ENCODE assay signal across 27 cellular contexts in genomic region chr4:110501826-110502225, GRCh38. TPM values are rescaled to one million over a fixed set of nuclear protein-coding genes. Genes with fewer than 3 reads are reported as not detected.
DNase-seq lines count a peak whose midpoint lies in the region; ATAC-seq and TF ChIP-seq lines count a peak whose summit lies in the region.
"Had no signal": no experiment of that assay in that cellular context is flagged by ENCODE, and none has a peak within 500 bp of the region (broad histone marks: within the 10 kb centered on the region; RNA-seq: fewer than 3 reads in every experiment).

No MANE protein-coding gene starts in this region.

- POLR2A ChIA-PET in IMR-90 (lab: Charles Lee; ENCODE audit: unreplicated experiment) (no interaction called here), OCI-LY7 (lab: Charles Lee) (no interaction called here)
- POLR2A ChIA-PET in naive thymus-derived CD8-positive, alpha-beta T cell (lab: Charles Lee): no interaction called here

- dilution Hi-C loops in IMR-90 (cut with HindIII; ENCODE audit: low sequenced_read_pairs, unreplicated experiment): no loop called here

- H3K56ac ChIP-seq in IMR-90 (ENCODE audit: extremely low read depth, insufficient read depth, low read length): no peak overlapping the region

- no peak overlapping the region for H3K9ac ChIP-seq in IMR-90 (ENCODE audit: low read depth, low read length)

- H2BK5ac ChIP-seq in IMR-90 (ENCODE audit: low read depth, low read length, poor library complexity, severe bottlenecking): no peak overlapping the region

- H2AK9ac ChIP-seq in IMR-90 (replicated peaks; ENCODE audit: low read depth, low read length, poor library complexity): no peak overlapping the region

- H3K4ac ChIP-seq in IMR-90 (ENCODE audit: low read depth, low read length): no peak overlapping the region

- H3K4me1 ChIP-seq in IMR-90 (ENCODE audit: control insufficient read depth, insufficient read depth, low read length): no peaks in the 10 kb centered on the region
- no peaks in the 10 kb centered on the region for H3K4me1 ChIP-seq in testis
- H3K4me1 ChIP-seq in OCI-LY7 (ENCODE audit: insufficient read depth, low read length, poor library complexity, severe bottlenecking): no peaks in the 10 kb centered on the region
- H3K4me1 ChIP-seq: ascending aorta, SJCRH30 had no signal

- no peak overlapping the region for H4K5ac ChIP-seq in IMR-90 (ENCODE audit: low read depth, low read length)

- no peak overlapping the region for H3K14ac ChIP-seq in IMR-90 (replicated peaks; ENCODE audit: low read depth, low read length)

- no peak for TF ChIP-seq CTCF in IMR-90 (conservative IDR thresholded peaks at IDR 0.05; ENCODE audit: low read depth, low read length)
- no peak for TF ChIP-seq CTCF in astrocyte of the spinal cord (IDR thresholded peaks at IDR 0.05; ENCODE audit: low read depth, low read length)
- no peak for TF ChIP-seq CTCF in testis (IDR thresholded peaks at IDR 0.05)
- TF ChIP-seq CTCF in OCI-LY7 (conservative IDR thresholded peaks at IDR 0.05; ENCODE audit: low read length): no peak

- H3K9me3 ChIP-seq in IMR-90 (ENCODE audit: control insufficient read depth, insufficient read depth, low read length) (no peaks in the 10 kb centered on the region), testis (no peaks in the 10 kb centered on the region), OCI-LY7 (ENCODE audit: low read length) (no peaks in the 10 kb centered on the region)
- H3K9me3 ChIP-seq: ascending aorta, SJCRH30 had no signal

- BruUV-seq in IMR-90 (replicated peaks; lab: Mats Ljungman, UMichigan) (no TSS peak), OCI-LY7 (replicated peaks; lab: Mats Ljungman, UMichigan) (no TSS peak)

- H2BK120ac ChIP-seq in IMR-90 (ENCODE audit: low read depth, low read length): no peak overlapping the region

- TF ChIP-seq RAD21 in IMR-90 (IDR thresholded peaks at IDR 0.05; ENCODE audit: low read length): no peak

- H3K36me3 ChIP-seq in IMR-90 (ENCODE audit: control insufficient read depth, insufficient read depth, low read length): no peaks in the 10 kb centered on the region
- H3K36me3 ChIP-seq in testis (ENCODE audit: low read depth, missing control alignments): no peaks in the 10 kb centered on the region
- H3K36me3 ChIP-seq in OCI-LY7 (ENCODE audit: insufficient read depth, low read length): no peaks in the 10 kb centered on the region
- H3K36me3 ChIP-seq: ascending aorta, esophagus muscularis mucosa, SJCRH30 had no signal

- H3K4me2 ChIP-seq in IMR-90 (ENCODE audit: low read depth, low read length) (no peak overlapping the region), OCI-LY7 (ENCODE audit: low read length) (no peak overlapping the region)

- TF ChIP-seq POLR2A in IMR-90 (IDR thresholded peaks at IDR 0.05; ENCODE audit: low read depth, low read length) (no peak), testis (IDR thresholded peaks at IDR 0.05) (no peak)

- H3K27ac ChIP-seq in IMR-90 (ENCODE audit: insufficient read depth, low read length) (no peak overlapping the region), testis (no peak overlapping the region), OCI-LY7 (ENCODE audit: low read depth, low read length, poor library complexity, severe bottlenecking) (no peak overlapping the region)
- H3K27ac ChIP-seq: ascending aorta, esophagus muscularis mucosa, SJCRH30 had no signal

- no peak overlapping the region for H2BK20ac ChIP-seq in IMR-90 (ENCODE audit: low read depth, low read length)

- DNase-seq in IMR-90 (peak; percentile 16), astrocyte of the spinal cord (ENCODE audit: low read depth, low spot score) (peak; percentile 35), kidney tubule cell (ENCODE audit: low spot score) (peak; percentile 14), testis (no peak), OCI-LY7 (ENCODE audit: low spot score) (no peak)
- no peak for DNase-seq in naive thymus-derived CD8-positive, alpha-beta T cell
- DNase-seq: activated CD4-positive, alpha-beta memory T cell treated with anti-CD3 and anti-CD28 coated beads, Interleukin-2, amount 10 ng/mL, durations not matched to agents 7 days and 5 days; activated CD8-positive, alpha-beta memory T cell treated with anti-CD3 and anti-CD28 coated beads, Interleukin-2, amount 50 U/mL, for 48 hours; glutamatergic neuron; islet precursor cell; KG1; NCI-H524 treated with DMSO at 0.1 percent for 48 hours; SJCRH30; stimulated activated naive CD4-positive, alpha-beta T cell treated with Interleukin-2 at 50 U/mL for 16 hours; T-cell had no signal

- H2AFZ ChIP-seq in IMR-90 (replicated peaks; ENCODE audit: low read length, poor library complexity): no peak overlapping the region
- no peak overlapping the region for H2AFZ ChIP-seq in OCI-LY7 (ENCODE audit: low read length)

- no peak overlapping the region for H3K27ac Mint-ChIP-seq in naive thymus-derived CD8-positive, alpha-beta T cell
- H3K27ac Mint-ChIP-seq: activated CD4-positive, alpha-beta memory T cell treated with anti-CD3 and anti-CD28 coated beads, Interleukin-2, amount 10 ng/mL, durations not matched to agents 7 days and 5 days; activated naive CD8-positive, alpha-beta T cell; activated T-helper 2 cell treated with anti-CD3 and anti-CD28 coated beads, Interferon-gamma antibody, Interleukin-2, Interleukin-4, amounts not matched to agents 10 μg/mL and 5 μg/mL and 100 μg/mL, durations not matched to agents 14 hours and 24 hours and 36 hours; dendritic cell treated with granulocyte-macrophage colony-stimulating factor and Interleukin-4, amounts not matched to agents 40 ng/mL and 50 ng/mL, for 4 days; nephron; T-cell had no signal

- H3K27me3 Mint-ChIP-seq in naive thymus-derived CD8-positive, alpha-beta T cell: peaks cover 5 to 19% (median 11%) of the 10 kb centered on the region in 5 donors

- H3K9me2 ChIP-seq in OCI-LY7 (ENCODE audit: insufficient read depth, low read length): no peaks in the 10 kb centered on the region

- no peaks in the 10 kb centered on the region for H3K9me1 ChIP-seq in IMR-90 (ENCODE audit: insufficient read depth, low read length)

- H3K9me3 Mint-ChIP-seq in naive thymus-derived CD8-positive, alpha-beta T cell: no peaks in the 10 kb centered on the region
- H3K9me3 Mint-ChIP-seq: activated CD4-positive, alpha-beta memory T cell treated with anti-CD3 and anti-CD28 coated beads, Interleukin-2, amount 10 ng/mL, durations not matched to agents 7 days and 5 days; activated T-helper 2 cell treated with anti-CD3 and anti-CD28 coated beads, Interferon-gamma antibody, Interleukin-2, Interleukin-4, amounts not matched to agents 10 μg/mL and 5 μg/mL and 100 μg/mL, durations not matched to agents 14 hours and 24 hours and 36 hours; central memory CD8-positive, alpha-beta T cell; dendritic cell treated with granulocyte-macrophage colony-stimulating factor and Interleukin-4, amounts not matched to agents 40 ng/mL and 50 ng/mL, for 4 days; T-cell had no signal

- no peaks in the 10 kb centered on the region for H3K4me1 Mint-ChIP-seq in naive thymus-derived CD8-positive, alpha-beta T cell
- H3K4me1 Mint-ChIP-seq: activated CD4-positive, alpha-beta memory T cell treated with anti-CD3 and anti-CD28 coated beads, Interleukin-2, amount 10 ng/mL, durations not matched to agents 7 days and 5 days; central memory CD8-positive, alpha-beta T cell; T-cell had no signal

- H2AK5ac ChIP-seq in IMR-90 (ENCODE audit: low read depth, low read length): no peak overlapping the region

- no peaks in the 10 kb centered on the region for H3K79me2 ChIP-seq in OCI-LY7 (ENCODE audit: insufficient read depth, low read depth, low read length)

- CTCF ChIA-PET in IMR-90 (lab: Yijun Ruan, JAX) (no interaction called here), OCI-LY7 (lab: Charles Lee; ENCODE audit: unreplicated experiment) (no interaction called here)

- no peak overlapping the region for H3K18ac ChIP-seq in IMR-90 (ENCODE audit: low read depth, low read length)

- ATAC-seq in GM18502 (IDR thresholded peaks at IDR 0.05; ENCODE audit: poor library complexity, unreplicated experiment) (peak; percentile 52), IMR-90 (ENCODE audit: low read depth) (no peak), HG03097 (IDR thresholded peaks at IDR 0.05; ENCODE audit: low FRiP score, unreplicated experiment) (no peak)
- no peak for ATAC-seq in naive thymus-derived CD8-positive, alpha-beta T cell
- ATAC-seq: activated CD4-positive, CD25-positive, alpha-beta regulatory T cell treated with anti-CD3 and anti-CD28 coated beads, Interleukin-2, amount 50 U/mL, for 24 hours; GM12878; T-cell had no signal

- H4K20me1 ChIP-seq in IMR-90 (ENCODE audit: insufficient read depth, low read length) (no peaks in the 10 kb centered on the region), OCI-LY7 (ENCODE audit: insufficient read depth, low read length) (no peaks in the 10 kb centered on the region)

- in situ Hi-C loops in IMR-90 (cut with MboI; ENCODE audit: low sequenced_read_pairs): loop anchor here (10.0 to 25.0 kb wide), 3 partner anchors 190 to 1090 kb away; no protein-coding TSS in a partner anchor
- in situ Hi-C loops in astrocyte of the spinal cord (cut with HindIII; ENCODE audit: low sequenced_read_pairs): loop anchor here (25.0 kb wide), 1 partner anchor 465 kb away; no protein-coding TSS in a partner anchor

- H3K36me3 Mint-ChIP-seq in naive thymus-derived CD8-positive, alpha-beta T cell: no peaks in the 10 kb centered on the region
- H3K36me3 Mint-ChIP-seq: activated naive CD8-positive, alpha-beta T cell; CD14-positive monocyte; T-cell had no signal

- H3K4me3 ChIP-seq in IMR-90 (ENCODE audit: insufficient read depth, low read depth, low read length) (no peak overlapping the region), astrocyte of the spinal cord (ENCODE audit: low read depth, low read length) (no peak overlapping the region), testis (no peak overlapping the region), OCI-LY7 (ENCODE audit: low read depth, low read length, poor library complexity, severe bottlenecking) (no peak overlapping the region)
- H3K4me3 ChIP-seq: ascending aorta, esophagus muscularis mucosa, GM12878, SJCRH30 had no signal

- H3K27me3 ChIP-seq in IMR-90 (ENCODE audit: control insufficient read depth, insufficient read depth, low read length): no peaks in the 10 kb centered on the region
- H3K27me3 ChIP-seq in testis: no peaks in the 10 kb centered on the region
- H3K27me3 ChIP-seq: ascending aorta, esophagus muscularis mucosa, SJCRH30 had no signal

- H4K8ac ChIP-seq in IMR-90 (ENCODE audit: low read depth in 2 of 2, low read length in 2 of 2): no peak overlapping the region

- no peaks in the 10 kb centered on the region for H3K79me1 ChIP-seq in IMR-90 (ENCODE audit: low read depth in 1 of 2, low read length in 2 of 2)

- intact Hi-C loops in IMR-90 (cut with micrococcal nuclease) (no loop called here), testis (cut with DNase I; ENCODE audit: low total_unique reads) (no loop called here), OCI-LY7 (cut with micrococcal nuclease; ENCODE audit: unreplicated experiment) (no loop called here)

- H3K23ac ChIP-seq in IMR-90 (ENCODE audit: low read depth, low read length): no peak overlapping the region

- no peak overlapping the region for H3K4me3 Mint-ChIP-seq in naive thymus-derived CD8-positive, alpha-beta T cell
- H3K4me3 Mint-ChIP-seq: activated CD4-positive, alpha-beta memory T cell treated with anti-CD3 and anti-CD28 coated beads, Interleukin-2, amount 10 ng/mL, durations not matched to agents 7 days and 5 days; activated naive CD8-positive, alpha-beta T cell; CD14-positive monocyte; central memory CD8-positive, alpha-beta T cell; dendritic cell treated with granulocyte-macrophage colony-stimulating factor and Interleukin-4, amounts not matched to agents 40 ng/mL and 50 ng/mL, for 4 days; nephron; T-cell had no signal

- no peak overlapping the region for H4K91ac ChIP-seq in IMR-90 (ENCODE audit: insufficient read depth, low read depth, low read length)

- H2BK15ac ChIP-seq in IMR-90 (ENCODE audit: low read depth, low read length): no peak overlapping the region

RNA-seq across cellular contexts. Expression of gene ENPEP, which starts 25.9 kb away (rescaled TPM):
- total RNA-seq in IMR-90 (2012; rRNA removed) (0.18 and 0.28 TPM in 2 replicates), testis (1 to 10 TPM; 1.7 to 2.4 TPM), OCI-LY7 (2022) (0.09 and 0.21 TPM in 2 replicates)
- polyA plus RNA-seq in IMR-90 (2012; rRNA removed) (0.07 and 0.12 TPM in 2 replicates), testis (ENCODE audit: insufficient read depth, low read depth, low replicate concordance) (1.7 TPM)
- polyA plus RNA-seq in IMR-90 (2012; cell fraction: cytosol; rRNA removed): 0.03 and 0.04 TPM in 2 replicates
- polyA plus RNA-seq in IMR-90 (2012; cell fraction: nucleus; rRNA removed; ENCODE audit: low replicate concordance): 0.03 and 0.13 TPM in 2 replicates
- not detected for total RNA-seq in naive thymus-derived CD8-positive, alpha-beta T cell
- polyA plus RNA-seq in naive thymus-derived CD8-positive, alpha-beta T cell: not detected
- total RNA-seq in OCI-LY7 (2014; rRNA removed; shearing (Covaris generic)): not detected in 2 replicates
- total RNA-seq: GM12878, T-cell had no signal
- polyA plus RNA-seq: CD14-positive monocyte had no signal

Comparison
In these comparisons a context has a peak if more than half of its experiments do, and no peak if none do; other contexts are left out.
1. DNase-seq: peak in IMR-90 (single experiment), astrocyte of the spinal cord (single experiment) and kidney tubule cell (single experiment); none in testis (single experiment), naive thymus-derived CD8-positive, alpha-beta T cell (0 of 10) and OCI-LY7 (single experiment).